Comparison of ENCODE assay signal across 33 cellular contexts in genomic region chr1:207202480-207202879, GRCh38.
"Had no signal": no experiment of that assay in that cellular context is flagged by ENCODE, and none has a peak within 500 bp of the region (broad histone marks: within the 10 kb centered on the region; RNA-seq: fewer than 3 reads in every experiment).

No MANE protein-coding gene starts in this region.

- H3K4me3 ChIP-seq: cardiac muscle cell, MG63, PC-9 had no signal

- H3K27ac ChIP-seq: cardiac muscle cell, PC-9, VCaP had no signal

- H3K36me3 ChIP-seq: cardiac muscle cell, MG63 had no signal

- H3K27me3 ChIP-seq: cardiac muscle cell, MG63 had no signal

- ATAC-seq: activated CD8-positive, alpha-beta memory T cell treated with anti-CD3 and anti-CD28 coated beads, Interleukin-2, amount 10 ng/mL, durations not matched to agents 7 days and 5 days; activated naive CD8-positive, alpha-beta T cell treated with anti-CD3 and anti-CD28 coated beads, Interleukin-2, amount 50 U/mL, for 24 hours had no signal

- DNase-seq: activated CD4-positive, alpha-beta memory T cell treated with anti-CD3 and anti-CD28 coated beads, Interleukin-2, amount 10 ng/mL, durations not matched to agents 7 days and 5 days; activated CD4-positive, alpha-beta T cell treated with anti-CD3 and anti-CD28 coated beads for 1 hour; activated CD4-positive, alpha-beta T cell treated with anti-CD3 and anti-CD28 coated beads for 48 hours; activated CD4-positive, CD25-positive, alpha-beta regulatory T cell; activated CD8-positive, alpha-beta memory T cell treated with anti-CD3 and anti-CD28 coated beads for 24 hours; activated CD8-positive, alpha-beta memory T cell treated with anti-CD3 and anti-CD28 coated beads, Interleukin-2, amount 10 ng/mL, durations not matched to agents 7 days and 5 days; activated CD8-positive, alpha-beta memory T cell treated with anti-CD3 and anti-CD28 coated beads, Interleukin-2, amount 50 U/mL, for 48 hours; activated effector memory CD4-positive, alpha-beta T cell treated with Interleukin-2 at 50 U/mL for 16 hours; activated naive CD4-positive, alpha-beta T cell treated with anti-CD3 and anti-CD28 coated beads, Interleukin-2, amount 10 ng/mL, durations not matched to agents 7 days and 5 days; activated naive CD8-positive, alpha-beta T cell treated with anti-CD3 and anti-CD28 coated beads, Interleukin-2, amount 50 U/mL, for 24 hours; activated T-cell treated with anti-CD3 and anti-CD28 coated beads, Interleukin-2, amount 50 U/mL, for 48 hours; amniotic stem cell; aorta; Karpas-422; KBM-7; MG63; NCI-H1048; NCI-H1105 treated with DMSO at 0.1 percent for 48 hours; NCI-H1436 treated with DMSO at 0.1 percent for 48 hours; NCI-H1694 treated with DMSO at 0.1 percent for 48 hours; NCI-H2029; NCI-H510A; NCI-H526; NCI-H748 treated with DMSO at 0.1 percent for 48 hours; NK-92 treated with Interleukin-12 subunit alpha and Interleukin-12 subunit beta, amount 100 ng/mL, for 24 hours; PC-9; Right ventricle myocardium superior; SW 1271; T-helper 1 cell; T-helper 2 cell; T-helper 9 cell had no signal
